1 cellular context compared by ENCODE assay signal in genomic region chr20:35660122-35660937, GRCh38.
TF ChIP-seq lines count a peak whose summit lies in the region.

No MANE protein-coding gene starts in this region.

TF ChIP-seq in WTC11, 78 proteins besides CTCF, POLR2A, EP300 and RAD21 (continued from another document):
- TF ChIP-seq ZNF425 (CRISPR knock-in tag; conservative IDR thresholded peaks at IDR 0.05) (no peak), ZNF396 (CRISPR knock-in tag; IDR thresholded peaks at IDR 0.05; ENCODE audit: borderline replicate concordance) (no peak), USF1 (CRISPR knock-in tag; IDR thresholded peaks at IDR 0.05) (no peak), SMAD4 (CRISPR knock-in tag; IDR thresholded peaks at IDR 0.05) (no peak), NFATC4 (CRISPR knock-in tag; IDR thresholded peaks at IDR 0.05) (no peak), CDX4 (CRISPR knock-in tag; IDR thresholded peaks at IDR 0.05; ENCODE audit: borderline replicate concordance) (no peak), ZBTB21 (CRISPR knock-in tag; IDR thresholded peaks at IDR 0.05; ENCODE audit: borderline replicate concordance) (no peak), ZNF671 (CRISPR knock-in tag; IDR thresholded peaks at IDR 0.05) (no peak)
